In the genomic region with DNA sequence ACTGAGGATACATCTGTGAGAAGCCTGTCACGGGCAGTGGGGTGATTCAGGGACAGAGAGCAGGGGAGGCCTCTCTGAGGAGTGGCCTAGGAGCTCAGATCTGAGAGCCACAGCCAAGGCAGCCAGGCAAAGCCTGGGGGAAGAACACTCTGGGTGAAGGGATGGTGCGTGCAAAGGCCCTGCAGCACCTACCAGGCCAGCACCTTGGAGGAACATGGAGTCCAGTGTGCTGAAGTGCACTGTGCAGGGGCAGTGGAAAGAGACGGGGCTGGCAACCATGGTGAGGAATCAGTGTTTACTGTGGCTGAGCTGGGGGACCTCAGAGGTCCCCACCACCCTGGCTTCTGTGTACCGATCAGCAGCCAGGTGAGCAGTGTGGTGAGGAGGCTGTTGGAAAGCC, we compare ENCODE assay signal across 17 cellular contexts.
"Had no signal": no experiment of that assay in that cellular context is flagged by ENCODE, and none has a peak within 500 bp of the region (broad histone marks: within the 10 kb centered on the region; RNA-seq: fewer than 3 reads in every experiment).

No MANE protein-coding gene starts in this region.

- H3K4me3 Mint-ChIP-seq: activated CD4-positive, alpha-beta T cell treated with anti-CD3 and anti-CD28 coated beads for 36 hours; activated naive CD8-positive, alpha-beta T cell treated with anti-CD3 and anti-CD28 coated beads, Interleukin-2, amount 10 ng/mL, durations not matched to agents 7 days and 5 days; natural killer cell; stimulated activated naive CD8-positive, alpha-beta T cell treated with anti-CD3 and anti-CD28 coated beads, Interleukin-15, Interleukin-2, amounts not matched to agents 100 ng/mL and 50 ng/mL, for 24 hours; T-helper 1 cell treated with Interleukin-12 subunit alpha and Interleukin-12 subunit beta and Interleukin-4 antibody, amounts not matched to agents 30 μg/mL and 1 μg/mL, for 36 hours had no signal

- H3K36me3 Mint-ChIP-seq: natural killer cell had no signal

- FAIRE-seq: endothelial cell of umbilical vein had no signal

- DNase-seq: activated CD4-positive, alpha-beta T cell treated with anti-CD3 and anti-CD28 coated beads for 36 hours; activated naive CD8-positive, alpha-beta T cell treated with anti-CD3 and anti-CD28 coated beads, Interleukin-2, amount 10 ng/mL, durations not matched to agents 7 days and 5 days; brain microvascular endothelial cell; effector CD8-positive, alpha-beta T cell; foreskin fibroblast; hypothalamus; left ventricle myocardium inferior; natural killer cell; nucleus accumbens; stimulated activated CD4-positive, alpha-beta T cell treated with anti-CD3 and anti-CD28 coated beads, Interleukin-4, amount 100 ng/mL, for 4 hours; stimulated activated CD8-positive, alpha-beta memory T cell treated with anti-CD3 and anti-CD28 coated beads, Interleukin-4, amount 100 ng/mL, for 48 hours; upper lobe of right lung; WERI-Rb-1 had no signal

- H3K4me2 ChIP-seq: smooth muscle cell had no signal

- H3K4me3 ChIP-seq: left ventricle myocardium inferior, smooth muscle cell, upper lobe of right lung had no signal

- H3K36me3 ChIP-seq: brain microvascular endothelial cell, left ventricle myocardium inferior, upper lobe of right lung had no signal

- ATAC-seq: activated CD4-positive, alpha-beta T cell treated with anti-CD3 and anti-CD28 coated beads for 36 hours; natural killer cell; upper lobe of right lung had no signal

- H3K4me1 Mint-ChIP-seq: activated CD4-positive, alpha-beta T cell treated with anti-CD3 and anti-CD28 coated beads for 36 hours had no signal

- H3K4me1 ChIP-seq: left ventricle myocardium inferior, upper lobe of right lung had no signal

- H3K9me3 ChIP-seq: left ventricle myocardium inferior, upper lobe of right lung had no signal

- H3K27me3 ChIP-seq: brain microvascular endothelial cell, upper lobe of right lung had no signal

- H3K27ac ChIP-seq: brain microvascular endothelial cell, left ventricle myocardium inferior, upper lobe of right lung, WERI-Rb-1 had no signal

- H3K27ac Mint-ChIP-seq: activated CD4-positive, alpha-beta T cell treated with anti-CD3 and anti-CD28 coated beads for 36 hours; activated naive CD8-positive, alpha-beta T cell treated with anti-CD3 and anti-CD28 coated beads, Interleukin-2, amount 10 ng/mL, durations not matched to agents 7 days and 5 days; stimulated activated naive CD8-positive, alpha-beta T cell treated with anti-CD3 and anti-CD28 coated beads, Interleukin-15, Interleukin-2, amounts not matched to agents 100 ng/mL and 50 ng/mL, for 24 hours; T-helper 1 cell treated with Interleukin-12 subunit alpha and Interleukin-12 subunit beta and Interleukin-4 antibody, amounts not matched to agents 30 μg/mL and 1 μg/mL, for 36 hours had no signal

- H3K9me3 Mint-ChIP-seq: activated naive CD8-positive, alpha-beta T cell treated with anti-CD3 and anti-CD28 coated beads, Interleukin-2, amount 10 ng/mL, durations not matched to agents 7 days and 5 days; natural killer cell; stimulated activated naive CD8-positive, alpha-beta T cell treated with anti-CD3 and anti-CD28 coated beads, Interleukin-15, Interleukin-2, amounts not matched to agents 100 ng/mL and 50 ng/mL, for 24 hours; T-helper 1 cell treated with Interleukin-12 subunit alpha and Interleukin-12 subunit beta and Interleukin-4 antibody, amounts not matched to agents 30 μg/mL and 1 μg/mL, for 36 hours had no signal

- H3K27me3 Mint-ChIP-seq: activated CD4-positive, alpha-beta T cell treated with anti-CD3 and anti-CD28 coated beads for 36 hours; activated naive CD8-positive, alpha-beta T cell treated with anti-CD3 and anti-CD28 coated beads, Interleukin-2, amount 10 ng/mL, durations not matched to agents 7 days and 5 days; stimulated activated naive CD8-positive, alpha-beta T cell treated with anti-CD3 and anti-CD28 coated beads, Interleukin-15, Interleukin-2, amounts not matched to agents 100 ng/mL and 50 ng/mL, for 24 hours had no signal
